In genomic region chr1:77687519-77687906, GRCh38 we compare ENCODE assay signal across 1 cellular context.
TF ChIP-seq lines count a peak whose summit lies in the region.

No MANE protein-coding gene starts in this region.

TF ChIP-seq in HepG2, 621 proteins besides CTCF, POLR2A, EP300 and RAD21 (continued from another document):
- TF ChIP-seq HMGXB4 (CRISPR knock-in tag; IDR thresholded peaks at IDR 0.05; ENCODE audit: borderline replicate concordance in 1 of 2, low read depth in 1 of 2) (0 out of 4 replicates have a peak, but pooled peaks of 1 of the 2 experiments have one; percentile 36), ZNF260 (CRISPR knock-in tag; IDR thresholded peaks at IDR 0.05; ENCODE audit: borderline replicate concordance, low read depth) (no peak), POLR2G (IDR thresholded peaks at IDR 0.05; ENCODE audit: low read depth, low read length) (0 out of 2 replicates have a peak, but pooled peaks have one; percentile 29), GABPB1 (CRISPR knock-in tag; IDR thresholded peaks at IDR 0.05) (0 out of 2 replicates have a peak, but pooled peaks have one; percentile 15), FOXA1 (IDR thresholded peaks at IDR 0.05) (no peak), FOXA1 (CRISPR knock-in tag; IDR thresholded peaks at IDR 0.05) (no peak)
